25 cellular contexts compared by ENCODE assay signal in the genomic region with DNA sequence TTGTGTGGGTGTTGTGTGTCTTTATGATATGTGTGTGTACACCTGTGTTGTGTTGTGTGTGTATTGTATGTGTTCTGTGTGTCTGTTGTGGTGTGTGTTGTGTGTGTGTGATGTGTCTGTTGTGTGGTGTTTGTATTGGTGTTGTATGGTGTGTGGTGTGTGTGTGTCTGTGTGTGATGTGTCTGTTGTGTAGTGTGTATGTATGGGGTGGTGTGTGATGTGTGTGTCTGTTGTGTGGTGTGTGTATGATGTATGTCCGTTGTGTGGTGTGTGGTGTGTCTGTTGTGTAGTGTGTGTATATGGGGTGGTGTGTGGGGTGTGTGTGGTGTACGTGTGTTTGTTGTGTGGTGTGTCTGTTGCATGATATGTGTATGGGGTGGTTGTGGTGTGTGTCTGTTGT. TPM values are rescaled to one million over a fixed set of nuclear protein-coding genes. Genes with fewer than 3 reads are reported as not detected.
"Had no signal": no experiment of that assay in that cellular context is flagged by ENCODE, and none has a peak within 500 bp of the region (broad histone marks: within the 10 kb centered on the region; RNA-seq: fewer than 3 reads in every experiment).

No MANE protein-coding gene starts in this region.

- H3K9me3 Mint-ChIP-seq: activated CD4-positive, alpha-beta T cell treated with anti-CD3 and anti-CD28 coated beads, Interleukin-2, amount 10 ng/mL, durations not matched to agents 24 days and 14 days; activated CD8-positive, alpha-beta T cell treated with anti-CD3 and anti-CD28 coated beads for 36 hours; activated naive CD8-positive, alpha-beta T cell treated with anti-CD3 and anti-CD28 coated beads, Interleukin-2, amount 10 ng/mL, durations not matched to agents 7 days and 5 days; activated T-helper 17 cell treated with anti-CD3 and anti-CD28 coated beads, Interleukin-2, amount 50 U/mL, for 72 hours; naive B cell; neural crest cell; stimulated activated memory B cell treated with anti-CD40 and anti-IgM and Interleukin-4, amounts not matched to agents 10 μg/mL and 1 μg/mL and 100 μg/mL, for 72 hours had no signal

- H3K4me3 Mint-ChIP-seq: activated CD4-positive, alpha-beta T cell treated with anti-CD3 and anti-CD28 coated beads, Interleukin-2, amount 10 ng/mL, durations not matched to agents 24 days and 14 days; activated CD8-positive, alpha-beta T cell treated with anti-CD3 and anti-CD28 coated beads for 36 hours; activated naive CD8-positive, alpha-beta T cell treated with anti-CD3 and anti-CD28 coated beads, Interleukin-2, amount 10 ng/mL, durations not matched to agents 7 days and 5 days; activated T-helper 17 cell treated with anti-CD3 and anti-CD28 coated beads, Interleukin-2, amount 50 U/mL, for 72 hours; naive B cell; neural crest cell; stimulated activated memory B cell treated with anti-CD40 and anti-IgM and Interleukin-4, amounts not matched to agents 10 μg/mL and 1 μg/mL and 100 μg/mL, for 72 hours had no signal

- H3K9me3 ChIP-seq: esophagus muscularis mucosa, prostate gland, spleen, testis had no signal

- H3K27ac ChIP-seq: brain microvascular endothelial cell, coronary artery, esophagus muscularis mucosa, hepatocyte, prostate gland, testis had no signal

- H3K4me3 ChIP-seq: coronary artery, esophagus muscularis mucosa, hepatocyte, prostate gland, spleen, testis had no signal

- DNase-seq: activated CD4-positive, alpha-beta T cell treated with anti-CD3 and anti-CD28 coated beads, Interleukin-2, amount 10 ng/mL, durations not matched to agents 24 days and 14 days; activated CD8-positive, alpha-beta T cell treated with anti-CD3 and anti-CD28 coated beads for 36 hours; activated naive CD4-positive, alpha-beta T cell treated with Interleukin-2 at 50 U/mL for 16 hours; activated naive CD8-positive, alpha-beta T cell treated with anti-CD3 and anti-CD28 coated beads, Interleukin-2, amount 10 ng/mL, durations not matched to agents 7 days and 5 days; activated T-cell treated with anti-CD3 and anti-CD28 coated beads, Interleukin-2, amount 50 U/mL, for 1 hour; anterior cingulate cortex; brain microvascular endothelial cell; naive B cell; stimulated activated CD4-positive, alpha-beta T cell treated with anti-CD3 and anti-CD28 coated beads, Interleukin-4, amount 100 ng/mL, for 4 hours; T-helper 1 cell; T1000; testis had no signal

- H3K27ac Mint-ChIP-seq: activated CD4-positive, alpha-beta T cell treated with anti-CD3 and anti-CD28 coated beads, Interleukin-2, amount 10 ng/mL, durations not matched to agents 24 days and 14 days; activated CD8-positive, alpha-beta T cell treated with anti-CD3 and anti-CD28 coated beads for 36 hours; activated naive CD8-positive, alpha-beta T cell treated with anti-CD3 and anti-CD28 coated beads, Interleukin-2, amount 10 ng/mL, durations not matched to agents 7 days and 5 days; activated T-helper 17 cell treated with anti-CD3 and anti-CD28 coated beads, Interleukin-2, amount 50 U/mL, for 72 hours; naive B cell; stimulated activated memory B cell treated with anti-CD40 and anti-IgM and Interleukin-4, amounts not matched to agents 10 μg/mL and 1 μg/mL and 100 μg/mL, for 72 hours had no signal

- H3K36me3 ChIP-seq: brain microvascular endothelial cell, esophagus muscularis mucosa, prostate gland, spleen had no signal

- H3K27me3 Mint-ChIP-seq: activated CD4-positive, alpha-beta T cell treated with anti-CD3 and anti-CD28 coated beads, Interleukin-2, amount 10 ng/mL, durations not matched to agents 24 days and 14 days; activated CD8-positive, alpha-beta T cell treated with anti-CD3 and anti-CD28 coated beads for 36 hours; activated naive CD8-positive, alpha-beta T cell treated with anti-CD3 and anti-CD28 coated beads, Interleukin-2, amount 10 ng/mL, durations not matched to agents 7 days and 5 days; activated T-helper 17 cell treated with anti-CD3 and anti-CD28 coated beads, Interleukin-2, amount 50 U/mL, for 72 hours; naive B cell; stimulated activated memory B cell treated with anti-CD40 and anti-IgM and Interleukin-4, amounts not matched to agents 10 μg/mL and 1 μg/mL and 100 μg/mL, for 72 hours had no signal

- H3K4me1 ChIP-seq: prostate gland had no signal

- H3K27me3 ChIP-seq: brain microvascular endothelial cell, esophagus muscularis mucosa, hepatocyte, spleen, testis had no signal

- ATAC-seq: activated CD8-positive, alpha-beta T cell treated with anti-CD3 and anti-CD28 coated beads for 36 hours; activated T-helper 17 cell treated with anti-CD3 and anti-CD28 coated beads, Interleukin-2, amount 50 U/mL, for 72 hours; stimulated activated memory B cell treated with anti-CD40 and anti-IgM and Interleukin-4, amounts not matched to agents 10 μg/mL and 1 μg/mL and 100 μg/mL, for 72 hours had no signal

- H3K36me3 Mint-ChIP-seq: naive B cell; stimulated activated memory B cell treated with anti-CD40 and anti-IgM and Interleukin-4, amounts not matched to agents 10 μg/mL and 1 μg/mL and 100 μg/mL, for 72 hours had no signal

RNA-seq across cellular contexts. Expression of a gene that starts 46.6 kb away (rescaled TPM):
- total RNA-seq: activated CD4-positive, alpha-beta T cell treated with anti-CD3 and anti-CD28 coated beads, Interleukin-2, amount 10 ng/mL, durations not matched to agents 24 days and 14 days; activated CD8-positive, alpha-beta T cell treated with anti-CD3 and anti-CD28 coated beads for 36 hours; activated naive CD8-positive, alpha-beta T cell treated with anti-CD3 and anti-CD28 coated beads, Interleukin-2, amount 10 ng/mL, durations not matched to agents 7 days and 5 days; activated T-helper 17 cell treated with anti-CD3 and anti-CD28 coated beads, Interleukin-2, amount 50 U/mL, for 72 hours; esophagus muscularis mucosa; hepatocyte; lung microvascular endothelial cell; mononuclear cell; neural crest cell; osteocyte; sciatic nerve; urinary bladder had no signal
- polyA plus RNA-seq: urinary bladder had no signal

RNA-seq across cellular contexts. Expression of a gene that starts 51.8 kb away (rescaled TPM):
- total RNA-seq: activated CD4-positive, alpha-beta T cell treated with anti-CD3 and anti-CD28 coated beads, Interleukin-2, amount 10 ng/mL, durations not matched to agents 24 days and 14 days; activated CD8-positive, alpha-beta T cell treated with anti-CD3 and anti-CD28 coated beads for 36 hours; activated naive CD8-positive, alpha-beta T cell treated with anti-CD3 and anti-CD28 coated beads, Interleukin-2, amount 10 ng/mL, durations not matched to agents 7 days and 5 days; activated T-helper 17 cell treated with anti-CD3 and anti-CD28 coated beads, Interleukin-2, amount 50 U/mL, for 72 hours; esophagus muscularis mucosa; lung microvascular endothelial cell; neural crest cell; osteocyte; urinary bladder had no signal
